1 cellular context compared by ENCODE assay signal in genomic region chr11:125568970-125569912, GRCh38.
TF ChIP-seq lines count a peak whose summit lies in the region.

EI24 (plus strand) TSS chr11:125569477; CDS start chr11:125572528, 3,051 bp downstream.

TF ChIP-seq in K562, 482 proteins besides CTCF, POLR2A, EP300 and RAD21 (continued from another document):
- TF ChIP-seq ZNF263 (CRISPR knock-in tag; IDR thresholded peaks at IDR 0.05; ENCODE audit: borderline replicate concordance): no peak; the same call in 1 of the 2 replicates
- TF ChIP-seq ZEB2 (IDR thresholded peaks at IDR 0.05): peak; percentile 35; the same call in 1 of the 2 replicates
- TF ChIP-seq ZNF217 (CRISPR knock-in tag; IDR thresholded peaks at IDR 0.05): no peak
- TF ChIP-seq TFE3 (CRISPR knock-in tag; IDR thresholded peaks at IDR 0.05): peak; percentile 61
- TF ChIP-seq THAP7 (CRISPR knock-in tag; IDR thresholded peaks at IDR 0.05): peak; percentile 56; the same call in 1 of the 2 replicates
- peak; percentile 33 for TF ChIP-seq PCBP1 (IDR thresholded peaks at IDR 0.05; ENCODE audit: low read depth, low read length, poor library complexity, severe bottlenecking)
- TF ChIP-seq KLF10 (CRISPR knock-in tag; IDR thresholded peaks at IDR 0.05): no peak
- TF ChIP-seq RREB1 (CRISPR knock-in tag; IDR thresholded peaks at IDR 0.05): no peak
- no peak; the same call in 1 of the 2 replicates for TF ChIP-seq ZNF239 (CRISPR knock-in tag; IDR thresholded peaks at IDR 0.05)
- TF ChIP-seq ZNF644 (tag; IDR thresholded peaks at IDR 0.05; ENCODE audit: low read depth): no peak; the same call in 1 of the 2 replicates
- TF ChIP-seq NFIX (CRISPR knock-in tag; IDR thresholded peaks at IDR 0.05; ENCODE audit: low read depth): no peak
- no peak for TF ChIP-seq ILK (tag; IDR thresholded peaks at IDR 0.05; ENCODE audit: borderline replicate concordance, low read depth)
- TF ChIP-seq HNRNPLL (IDR thresholded peaks at IDR 0.05; ENCODE audit: low read depth, low read length, poor library complexity, severe bottlenecking): peak; percentile 75
- no peak for TF ChIP-seq HSF4 (CRISPR knock-in tag; IDR thresholded peaks at IDR 0.05; ENCODE audit: borderline replicate concordance)
- peak in 1 of 2 experiments; percentile 7; a peak in 1 of 4 replicates for TF ChIP-seq TEAD1 (CRISPR knock-in tag; IDR thresholded peaks at IDR 0.05)
- TF ChIP-seq ZNF695 (CRISPR knock-in tag; IDR thresholded peaks at IDR 0.05): no peak
- 0 out of 2 replicates have a peak, but pooled peaks have one; percentile 58 for TF ChIP-seq ZNF76 (CRISPR knock-in tag; IDR thresholded peaks at IDR 0.05; ENCODE audit: borderline replicate concordance)
- TF ChIP-seq ATF1 (CRISPR knock-in tag; IDR thresholded peaks at IDR 0.05): no peak
- peak; percentile 68 for TF ChIP-seq ATF1 (tag; IDR thresholded peaks at IDR 0.05)
- peak; percentile 59 for TF ChIP-seq FIP1L1 (IDR thresholded peaks at IDR 0.05; ENCODE audit: low read depth, low read length, poor library complexity, severe bottlenecking)
- TF ChIP-seq ETV5 (CRISPR knock-in tag; IDR thresholded peaks at IDR 0.05; ENCODE audit: low read depth): no peak; the same call in 1 of the 2 replicates
- 0 out of 2 replicates have a peak, but pooled peaks have one; percentile 50 for TF ChIP-seq GABPA (tag; conservative IDR thresholded peaks at IDR 0.05; ENCODE audit: low read depth)
- peak; percentile 80; the same call in 1 of the 2 replicates for TF ChIP-seq POLR2AphosphoS5 (IDR thresholded peaks at IDR 0.05; ENCODE audit: control insufficient read depth, insufficient read depth, low read depth, low read length)
- TF ChIP-seq MYNN (IDR thresholded peaks at IDR 0.05): no peak
- no peak for TF ChIP-seq MYNN (CRISPR knock-in tag; IDR thresholded peaks at IDR 0.05)
- no peak for TF ChIP-seq MAFK (IDR thresholded peaks at IDR 0.05; ENCODE audit: low read length)
- no peak for TF ChIP-seq ZNF41 (CRISPR knock-in tag; conservative IDR thresholded peaks at IDR 0.05)
- peak; percentile 93 for TF ChIP-seq GATAD2B (IDR thresholded peaks at IDR 0.05; ENCODE audit: borderline replicate concordance)
- TF ChIP-seq PHF20 (IDR thresholded peaks at IDR 0.05; ENCODE audit: partially characterized antibody): peak; percentile 51
- TF ChIP-seq ZNF143 (CRISPR knock-in tag; IDR thresholded peaks at IDR 0.05): peak; percentile 80
- TF ChIP-seq JUN (IDR thresholded peaks at IDR 0.05; ENCODE audit: borderline replicate concordance, low read depth, low read length): peak; percentile 34; the same call in 1 of the 2 replicates
- no peak for TF ChIP-seq JUN (CRISPR knock-in tag; IDR thresholded peaks at IDR 0.05; ENCODE audit: borderline replicate concordance)
- TF ChIP-seq SMARCA4 (IDR thresholded peaks at IDR 0.05): 0 out of 2 replicates have a peak, but pooled peaks have one; percentile 32
- TF ChIP-seq CREM (IDR thresholded peaks at IDR 0.05; ENCODE audit: low read depth): peak; percentile 81
- peak; percentile 86 for TF ChIP-seq ZFX (CRISPR knock-in tag; IDR thresholded peaks at IDR 0.05)
- no peak for TF ChIP-seq CSDE1 (IDR thresholded peaks at IDR 0.05)
- peak; percentile 57 to 76; a peak in 3 of 4 replicates for TF ChIP-seq SIX5 (IDR thresholded peaks at IDR 0.05; ENCODE audit: borderline replicate concordance in 1 of 2, insufficient read depth in 1 of 2, low read depth in 1 of 2, low read length in 2 of 2)
- TF ChIP-seq TRIM25 (IDR thresholded peaks at IDR 0.05; ENCODE audit: borderline replicate concordance): no peak; the same call in 1 of the 2 replicates
